In the genomic region with DNA sequence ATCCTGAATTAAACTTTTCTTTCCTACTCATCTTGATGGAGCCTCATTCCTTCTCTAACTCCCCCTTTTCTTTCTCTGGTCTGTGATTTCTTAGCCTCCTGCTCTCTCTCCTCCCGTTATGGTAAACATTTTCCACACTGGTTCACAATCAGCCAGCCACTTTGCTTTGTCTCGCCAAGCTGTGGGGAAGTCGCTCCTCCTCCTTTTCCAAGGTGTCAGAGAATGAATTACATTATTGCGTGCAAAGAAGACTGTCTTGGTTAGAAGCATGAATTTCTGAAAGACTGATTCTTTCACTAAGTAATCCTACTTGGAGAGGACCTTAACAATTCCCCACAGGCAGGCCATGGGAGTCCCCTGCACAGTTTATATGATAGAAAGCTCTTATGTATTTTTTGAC, we compare ENCODE assay signal across 26 cellular contexts. TPM values are rescaled to one million over a fixed set of nuclear protein-coding genes. Genes with fewer than 3 reads are reported as not detected.
DNase-seq lines count a peak whose midpoint lies in the region; ATAC-seq and TF ChIP-seq lines count a peak whose summit lies in the region.
"Had no signal": no experiment of that assay in that cellular context is flagged by ENCODE, and none has a peak within 500 bp of the region (broad histone marks: within the 10 kb centered on the region; RNA-seq: fewer than 3 reads in every experiment).

No MANE protein-coding gene starts in this region.

- TF ChIP-seq POLR2A in esophagus muscularis mucosa (IDR thresholded peaks at IDR 0.05; ENCODE audit: low read depth), result no peak

- H3K36me3 Mint-ChIP-seq in stimulated activated naive B cell treated with anti-CD40 and anti-IgM and Interleukin-4, amounts not matched to agents 10 μg/mL and 1 μg/mL and 100 μg/mL, for 72 hours, result peaks cover 60 to 75% of the 10 kb centered on the region in 2 donors
- H3K36me3 Mint-ChIP-seq: CD8-positive, alpha-beta T cell had no signal

- H3K4me3 ChIP-seq in GM23248 (no peak overlapping the region), SU-DHL-6 (ENCODE audit: insufficient read depth, low read length, poor library complexity, severe bottlenecking) (no peak overlapping the region), esophagus muscularis mucosa (no peak overlapping the region)
- H3K4me3 ChIP-seq: coronary artery, Peyer's patch, tibial artery had no signal

- peak overlapping the region; percentile 38 for H3K27ac Mint-ChIP-seq in stimulated activated naive B cell treated with anti-CD40 and anti-IgM and Interleukin-4, amounts not matched to agents 10 μg/mL and 1 μg/mL and 100 μg/mL, for 72 hours
- H3K27ac Mint-ChIP-seq: activated CD4-positive, alpha-beta T cell treated with anti-CD3 and anti-CD28 coated beads for 36 hours; CD8-positive, alpha-beta T cell had no signal

- DNase-seq in GM23248 (peak; percentile 50), esophagus muscularis mucosa (ENCODE audit: extremely low spot score) (peak; percentile 29), COLO829 (ENCODE audit: low spot score) (no peak), NCI-H1417 (lab: John Stamatoyannopoulos, UW) (no peak)
- DNase-seq in stimulated activated naive B cell treated with anti-CD40 and anti-IgM and Interleukin-4, amounts not matched to agents 10 μg/mL and 1 μg/mL and 100 μg/mL, for 72 hours, result no peak
- DNase-seq: activated CD4-positive, alpha-beta T cell treated with anti-CD3 and anti-CD28 coated beads for 36 hours; activated naive CD4-positive, alpha-beta T cell; activated T-cell treated with anti-CD3 and anti-CD28 coated beads, Interleukin-2, amount 50 U/mL, for 48 hours; AML-193; CD8-positive, alpha-beta T cell; DMS53; GDM1; glutamatergic neuron; KG1; kidney glomerular epithelial cell; NCI-H146; NCI-H510A treated with DMSO at 0.1 percent for 48 hours; occipital lobe; Peyer's patch; stimulated activated CD4-positive, alpha-beta T cell treated with anti-CD3 and anti-CD28 coated beads, Interleukin-4, amount 100 ng/mL, for 24 hours; stimulated activated naive CD8-positive, alpha-beta T cell treated with anti-CD3 and anti-CD28 coated beads, Interleukin-15, Interleukin-2, amounts not matched to agents 100 U/mL and 50 U/mL, for 24 hours; T-helper 2 cell; tibial artery had no signal

- H3K9me3 ChIP-seq in GM23248 (ENCODE audit: low read depth) (no peaks in the 10 kb centered on the region), SU-DHL-6 (ENCODE audit: insufficient read depth, low read length) (no peaks in the 10 kb centered on the region), esophagus muscularis mucosa (no peaks in the 10 kb centered on the region)
- H3K9me3 ChIP-seq: Peyer's patch, tibial artery had no signal

- no peaks in the 10 kb centered on the region for H3K27me3 Mint-ChIP-seq in stimulated activated naive B cell treated with anti-CD40 and anti-IgM and Interleukin-4, amounts not matched to agents 10 μg/mL and 1 μg/mL and 100 μg/mL, for 72 hours
- H3K27me3 Mint-ChIP-seq: activated CD4-positive, alpha-beta T cell treated with anti-CD3 and anti-CD28 coated beads for 36 hours had no signal

- H3K4me1 ChIP-seq in GM23248 (ENCODE audit: insufficient read depth) (peaks cover 15% of the 10 kb centered on the region), esophagus muscularis mucosa (peaks cover 14 to 25% (median 15%) of the 10 kb centered on the region in 4 donors)

- H3K4me3 Mint-ChIP-seq in stimulated activated naive B cell treated with anti-CD40 and anti-IgM and Interleukin-4, amounts not matched to agents 10 μg/mL and 1 μg/mL and 100 μg/mL, for 72 hours, result no peak overlapping the region
- H3K4me3 Mint-ChIP-seq: activated CD4-positive, alpha-beta T cell treated with anti-CD3 and anti-CD28 coated beads for 36 hours; CD8-positive, alpha-beta T cell had no signal

- no peaks in the 10 kb centered on the region for H3K9me2 ChIP-seq in GM23248 (ENCODE audit: insufficient read depth)
- no peaks in the 10 kb centered on the region for H3K9me2 ChIP-seq in SU-DHL-6 (replicated peaks; ENCODE audit: insufficient read depth, low read length)

- ATAC-seq in stimulated activated naive B cell treated with anti-CD40 and anti-IgM and Interleukin-4, amounts not matched to agents 10 μg/mL and 1 μg/mL and 100 μg/mL, for 72 hours (replicated peaks), result no peak
- ATAC-seq in GM21528 (IDR thresholded peaks at IDR 0.05; ENCODE audit: low FRiP score, unreplicated experiment), result no peak
- ATAC-seq: activated CD4-positive, alpha-beta T cell treated with anti-CD3 and anti-CD28 coated beads for 36 hours; CD8-positive, alpha-beta T cell; stimulated activated naive CD8-positive, alpha-beta T cell treated with anti-CD3 and anti-CD28 coated beads, Interleukin-15, Interleukin-2, amounts not matched to agents 100 U/mL and 50 U/mL, for 24 hours had no signal

- TF ChIP-seq CTCF in SU-DHL-6 (IDR thresholded peaks at IDR 0.05; ENCODE audit: insufficient read depth, low read length, poor library complexity, severe bottlenecking) (no peak), esophagus muscularis mucosa (IDR thresholded peaks at IDR 0.05) (no peak)

- no peaks in the 10 kb centered on the region for H3K79me2 ChIP-seq in GM23248 (ENCODE audit: insufficient read depth)
- no peaks in the 10 kb centered on the region for H3K79me2 ChIP-seq in SU-DHL-6 (ENCODE audit: insufficient read depth, low read length)

- H3K36me3 ChIP-seq in GM23248 (ENCODE audit: low read depth) (no peaks in the 10 kb centered on the region), SU-DHL-6 (ENCODE audit: low read length) (peaks cover 80% of the 10 kb centered on the region), esophagus muscularis mucosa (peaks cover 0 to 35% (median 0%) of the 10 kb centered on the region in 4 donors)
- H3K36me3 ChIP-seq: Peyer's patch, tibial artery had no signal

- in situ Hi-C loops in GM23248 (cut with MboI), result no loop called here

- H3K27ac ChIP-seq in GM23248, result peak overlapping the region; percentile 56
- H3K27ac ChIP-seq in SU-DHL-6 (ENCODE audit: low read depth, low read length), result peak overlapping the region; percentile 2; the same call in 1 of the 2 replicates
- peak overlapping the region; percentile 22 to 46 (median 38) for H3K27ac ChIP-seq in esophagus muscularis mucosa (replicated peaks in 1 of 4)
- H3K27ac ChIP-seq: coronary artery, Peyer's patch had no signal

- H3K4me2 ChIP-seq in GM23248 (ENCODE audit: unreplicated experiment) (peak overlapping the region; percentile 67), SU-DHL-6 (ENCODE audit: low read depth, low read length, poor library complexity, severe bottlenecking) (no peak overlapping the region)

- peaks cover 12 to 26% of the 10 kb centered on the region in 2 donors for H3K4me1 Mint-ChIP-seq in stimulated activated naive B cell treated with anti-CD40 and anti-IgM and Interleukin-4, amounts not matched to agents 10 μg/mL and 1 μg/mL and 100 μg/mL, for 72 hours

- 42 to 47% methylated on average over 4 of the region's 4 CpGs for WGBS in GM23248 (ENCODE audit: low coverage in 1 of 2, low lambda C conversion rate in 2 of 2, missing lambda C conversion rate in 2 of 2), 2 experiments
- 54% methylated on average over 4 of the region's 4 CpGs for WGBS in esophagus muscularis mucosa

- H3F3A ChIP-seq in GM23248 (ENCODE audit: insufficient read depth), result peaks cover 17% of the 10 kb centered on the region
- H3F3A ChIP-seq in SU-DHL-6 (ENCODE audit: insufficient read depth), result peaks cover 64% of the 10 kb centered on the region

- H4K20me1 ChIP-seq in GM23248 (ENCODE audit: insufficient read depth) (no peaks in the 10 kb centered on the region), SU-DHL-6 (ENCODE audit: low read depth, low read length) (no peaks in the 10 kb centered on the region)

- intact Hi-C loops in esophagus muscularis mucosa (cut with DNase I), result no loop called here

- TF ChIP-seq EP300 in esophagus muscularis mucosa (IDR thresholded peaks at IDR 0.05), result no peak

- H3K27me3 ChIP-seq in GM23248 (replicated peaks; ENCODE audit: insufficient read depth) (no peaks in the 10 kb centered on the region), SU-DHL-6 (ENCODE audit: low read length) (no peaks in the 10 kb centered on the region), esophagus muscularis mucosa (no peaks in the 10 kb centered on the region)
- H3K27me3 ChIP-seq: Peyer's patch, tibial artery had no signal

- peak overlapping the region; percentile 10; the same call in 1 of the 2 replicates for H3K9ac ChIP-seq in GM23248
- no peak overlapping the region for H3K9ac ChIP-seq in SU-DHL-6 (ENCODE audit: low read length)

- H2AFZ ChIP-seq in GM23248 (peak overlapping the region; percentile 44), SU-DHL-6 (ENCODE audit: low read depth, low read length, severe bottlenecking) (no peak overlapping the region)

- H3K9me3 Mint-ChIP-seq in stimulated activated naive B cell treated with anti-CD40 and anti-IgM and Interleukin-4, amounts not matched to agents 10 μg/mL and 1 μg/mL and 100 μg/mL, for 72 hours, result peaks cover 0 to 1% of the 10 kb centered on the region in 2 donors
- H3K9me3 Mint-ChIP-seq: CD8-positive, alpha-beta T cell had no signal

RNA-seq across cellular contexts. Expression of gene RASGRP3, which starts 46.1 kb away (rescaled TPM):
- total RNA-seq in GM23248 (2014; rRNA removed; shearing (Covaris generic)), result 0.22 TPM in 1 of 2 replicates, not detected in the other
- 0.18 and 0.23 TPM in 2 replicates for polyA plus RNA-seq in GM23248 (2016; fragmentation: Nextera tagmentation; extraction: Ambion mirVana)
- total RNA-seq in esophagus muscularis mucosa, result 10 to 100 TPM in 1 of 4 donors, 1 to 10 TPM in 3; 3.7 to 10.6 (median 6.7) TPM

Comparison
In these comparisons a context has a peak if more than half of its experiments do, and no peak if none do; other contexts are left out.
1. DNase-seq: peak in GM23248 (single experiment) and esophagus muscularis mucosa (single experiment); none in stimulated activated naive B cell treated with anti-CD40 and anti-IgM and Interleukin-4, amounts not matched to agents 10 μg/mL and 1 μg/mL and 100 μg/mL, for 72 hours (single experiment), COLO829 (single experiment) and NCI-H1417 (0 of 3).
2. H3K27ac ChIP-seq: peak in every context shown above with its lines; median percentile 56 in GM23248; 38 in esophagus muscularis mucosa; 2 in SU-DHL-6.